ENCODE assay signal across 13 cellular contexts in the genomic region with DNA sequence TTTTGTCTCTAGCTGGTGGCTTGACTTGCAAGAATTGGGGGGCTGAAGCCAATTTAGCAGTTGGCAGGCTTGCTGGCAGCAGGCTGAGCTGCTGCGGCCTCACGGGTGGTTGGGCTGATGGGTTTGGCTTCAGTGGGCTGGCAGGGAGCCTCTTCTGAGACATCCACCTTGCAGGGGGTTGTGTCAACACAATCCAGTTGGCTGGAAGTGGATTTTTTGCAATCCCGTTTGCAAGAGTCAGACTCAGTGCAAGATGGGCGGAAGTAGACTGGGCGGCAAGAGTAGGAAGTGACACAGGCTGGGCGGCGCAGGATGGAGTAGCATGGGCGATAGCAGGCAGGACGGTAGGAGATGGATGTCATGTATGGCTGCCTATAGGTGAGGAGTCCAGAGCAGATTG. TPM values are rescaled to one million over a fixed set of nuclear protein-coding genes. Genes with fewer than 3 reads are reported as not detected.
DNase-seq lines count a peak whose midpoint lies in the region; ATAC-seq, FAIRE-seq and TF ChIP-seq lines count a peak whose summit lies in the region.
"Had no signal": no experiment of that assay in that cellular context is flagged by ENCODE, and none has a peak within 500 bp of the region (broad histone marks: within the 10 kb centered on the region; RNA-seq: fewer than 3 reads in every experiment).

No MANE protein-coding gene starts in this region.

- H3K9me3 ChIP-seq in right atrium auricular region (no peaks in the 10 kb centered on the region), left lung (no peaks in the 10 kb centered on the region), upper lobe of right lung (no peaks in the 10 kb centered on the region)
- H3K9me3 ChIP-seq: suprapubic skin had no signal

- H3K9me3 Mint-ChIP-seq in activated CD4-positive, alpha-beta memory T cell treated with anti-CD3 and anti-CD28 coated beads, Interleukin-2, amount 10 ng/mL, durations not matched to agents 7 days and 5 days: no peaks in the 10 kb centered on the region

- H3K36me3 ChIP-seq in right atrium auricular region (no peaks in the 10 kb centered on the region), left lung (no peaks in the 10 kb centered on the region), upper lobe of right lung (no peaks in the 10 kb centered on the region)
- H3K36me3 ChIP-seq: suprapubic skin had no signal

- ATAC-seq in Right ventricle myocardium superior (ENCODE audit: poor library complexity) (no peak), left lung (peak; percentile 24), upper lobe of right lung (peak; percentile 60)
- ATAC-seq: PC-3 had no signal

- no peak overlapping the region for H3K27ac ChIP-seq in right atrium auricular region
- H3K27ac ChIP-seq in left lung: peak overlapping the region in 1 of 2 donors; percentile 84
- peak overlapping the region; percentile 24 for H3K27ac ChIP-seq in upper lobe of right lung

- POLR2A ChIA-PET in activated CD4-positive, alpha-beta memory T cell treated with anti-CD3 and anti-CD28 coated beads, Interleukin-2, amount 10 ng/mL, durations not matched to agents 7 days and 5 days (lab: Charles Lee): interaction anchor here (1.6 to 1.9 kb wide), 3 partner anchors 33 to 660 kb away, joined by 5 to 13 read pairs (median 5); a partner anchor contains a TSS

- H3K4me3 ChIP-seq in right atrium auricular region: no peak overlapping the region
- H3K4me3 ChIP-seq in left lung: peak overlapping the region in 1 of 2 donors; percentile 11
- H3K4me3 ChIP-seq in upper lobe of right lung: no peak overlapping the region
- no peak overlapping the region for H3K4me3 ChIP-seq in lower leg skin (ENCODE audit: low read depth, poor library complexity, severe bottlenecking)
- H3K4me3 ChIP-seq: suprapubic skin had no signal

- H3K4me3 Mint-ChIP-seq in activated CD4-positive, alpha-beta memory T cell treated with anti-CD3 and anti-CD28 coated beads, Interleukin-2, amount 10 ng/mL, durations not matched to agents 7 days and 5 days: no peak overlapping the region

- no peak for TF ChIP-seq POLR2A in lower leg skin (IDR thresholded peaks at IDR 0.05)

- TF ChIP-seq CTCF in right atrium auricular region (IDR thresholded peaks at IDR 0.05) (no peak), left lung (IDR thresholded peaks at IDR 0.05) (no peak), upper lobe of right lung (IDR thresholded peaks at IDR 0.05) (no peak), lower leg skin (IDR thresholded peaks at IDR 0.05) (no peak)

- peaks cover 4% of the 10 kb centered on the region for H3K27me3 Mint-ChIP-seq in activated CD4-positive, alpha-beta memory T cell treated with anti-CD3 and anti-CD28 coated beads, Interleukin-2, amount 10 ng/mL, durations not matched to agents 7 days and 5 days

- CTCF ChIA-PET in activated CD4-positive, alpha-beta memory T cell treated with anti-CD3 and anti-CD28 coated beads, Interleukin-2, amount 10 ng/mL, durations not matched to agents 7 days and 5 days (lab: Charles Lee): interaction anchor here (0.7 to 2.5 kb wide), 2 partner anchors 15 to 355 kb away, joined by 3 to 21 read pairs; no protein-coding TSS in a partner anchor

- no peak for FAIRE-seq in frontal cortex (lab: Jason Lieb, UNC)
- FAIRE-seq: H1 had no signal

- no peaks in the 10 kb centered on the region for H3K36me3 Mint-ChIP-seq in activated CD4-positive, alpha-beta memory T cell treated with anti-CD3 and anti-CD28 coated beads, Interleukin-2, amount 10 ng/mL, durations not matched to agents 7 days and 5 days (ENCODE audit: low read depth)

- DNase-seq in Right ventricle myocardium superior (peak; percentile 58), right atrium auricular region (ENCODE audit: low spot score) (no peak), left lung (peak; percentile 56 to 88), upper lobe of right lung (peak; percentile 65), NAMALWA (ENCODE audit: low spot score) (no peak), frontal cortex (ENCODE audit: low spot score in 2 of 2) (no peak), lower leg skin (ENCODE audit: low spot score in 2 of 2) (no peak)
- DNase-seq in activated CD4-positive, alpha-beta memory T cell treated with anti-CD3 and anti-CD28 coated beads, Interleukin-2, amount 10 ng/mL, durations not matched to agents 7 days and 5 days: no peak
- DNase-seq: mesendoderm, PC-3 had no signal

- H3K27me3 ChIP-seq in right atrium auricular region (no peaks in the 10 kb centered on the region), left lung (peaks cover 0 to 21% of the 10 kb centered on the region in 2 donors), upper lobe of right lung (no peaks in the 10 kb centered on the region)

- peaks cover 44% of the 10 kb centered on the region for H3K4me1 Mint-ChIP-seq in activated CD4-positive, alpha-beta memory T cell treated with anti-CD3 and anti-CD28 coated beads, Interleukin-2, amount 10 ng/mL, durations not matched to agents 7 days and 5 days

- H3K4me1 ChIP-seq in right atrium auricular region (no peaks in the 10 kb centered on the region), left lung (peaks cover 0 to 19% of the 10 kb centered on the region in 2 donors), upper lobe of right lung (peaks cover 3% of the 10 kb centered on the region)

- peak overlapping the region; percentile 92 for H3K27ac Mint-ChIP-seq in activated CD4-positive, alpha-beta memory T cell treated with anti-CD3 and anti-CD28 coated beads, Interleukin-2, amount 10 ng/mL, durations not matched to agents 7 days and 5 days

- intact Hi-C loops in Right ventricle myocardium superior (cut with DNase I) (no loop called here), left lung (cut with DNase I) (no loop called here), upper lobe of right lung (cut with DNase I) (no loop called here), lower leg skin (cut with DNase I; ENCODE audit: low total_unique reads) (no loop called here)

- WGBS in lower leg skin, 2 donors: 61 to 70% methylated on average over 9 of the region's 9 CpGs

RNA-seq across cellular contexts. Expression of a gene that starts 1.5 kb away (rescaled TPM):
- not detected for total RNA-seq in Right ventricle myocardium superior
- total RNA-seq in right atrium auricular region: not detected
- total RNA-seq in activated CD4-positive, alpha-beta memory T cell treated with anti-CD3 and anti-CD28 coated beads, Interleukin-2, amount 10 ng/mL, durations not matched to agents 7 days and 5 days: under 1 TPM in 1 of 2 experiments, not detected in 1; 0.13 TPM
- total RNA-seq in left lung: not detected
- not detected for total RNA-seq in upper lobe of right lung
- total RNA-seq in frontal cortex: not detected
- total RNA-seq in lower leg skin: 1 to 10 TPM in 1 of 4 donors, not detected in 3; 5.9 TPM
- total RNA-seq: aorta, H1, PC-3 had no signal

RNA-seq across cellular contexts. Expression of a gene that starts 5.0 kb away (rescaled TPM):
- total RNA-seq in Right ventricle myocardium superior (not detected), right atrium auricular region (not detected), left lung (not detected), upper lobe of right lung (not detected), frontal cortex (not detected), lower leg skin (1 to 10 TPM in 1 of 4 donors, not detected in 3; 2.5 TPM)
- not detected for total RNA-seq in activated CD4-positive, alpha-beta memory T cell treated with anti-CD3 and anti-CD28 coated beads, Interleukin-2, amount 10 ng/mL, durations not matched to agents 7 days and 5 days
- total RNA-seq: aorta, H1, PC-3 had no signal

RNA-seq across cellular contexts. Expression of a gene that starts 7.9 kb away (rescaled TPM):
- total RNA-seq in Right ventricle myocardium superior: not detected
- total RNA-seq in right atrium auricular region: not detected
- not detected for total RNA-seq in activated CD4-positive, alpha-beta memory T cell treated with anti-CD3 and anti-CD28 coated beads, Interleukin-2, amount 10 ng/mL, durations not matched to agents 7 days and 5 days
- not detected for total RNA-seq in left lung
- not detected for total RNA-seq in upper lobe of right lung
- not detected for total RNA-seq in frontal cortex
- 10 to 100 TPM in 1 of 4 donors, 1 to 10 TPM in 1, not detected in 2; 1.3 to 38.6 TPM for total RNA-seq in lower leg skin
- total RNA-seq: aorta, H1, PC-3 had no signal

RNA-seq across cellular contexts. Expression of a gene that starts 32.1 kb away (rescaled TPM):
- total RNA-seq in Right ventricle myocardium superior (not detected), right atrium auricular region (not detected), left lung (not detected), upper lobe of right lung (not detected), frontal cortex (not detected), lower leg skin (10 to 100 TPM in 1 of 4 donors, under 1 TPM in 1, not detected in 2; 0.51 to 17.1 TPM)
- total RNA-seq in activated CD4-positive, alpha-beta memory T cell treated with anti-CD3 and anti-CD28 coated beads, Interleukin-2, amount 10 ng/mL, durations not matched to agents 7 days and 5 days: not detected
- total RNA-seq: aorta, H1, PC-3 had no signal

RNA-seq across cellular contexts. Expression of a gene that starts 42.5 kb away (rescaled TPM):
- total RNA-seq in Right ventricle myocardium superior: not detected
- not detected for total RNA-seq in right atrium auricular region
- not detected for total RNA-seq in activated CD4-positive, alpha-beta memory T cell treated with anti-CD3 and anti-CD28 coated beads, Interleukin-2, amount 10 ng/mL, durations not matched to agents 7 days and 5 days
- total RNA-seq in left lung: not detected
- total RNA-seq in upper lobe of right lung: not detected
- total RNA-seq in frontal cortex: not detected
- total RNA-seq in lower leg skin: under 1 TPM in 2 of 4 donors, not detected in 2; 0.38 to 0.62 TPM
- total RNA-seq: aorta, H1, PC-3 had no signal

Comparison
In these comparisons a context has a peak if more than half of its experiments do, and no peak if none do; other contexts are left out.
1. DNase-seq: peak in Right ventricle myocardium superior (single experiment), left lung (2 of 2) and upper lobe of right lung (single experiment); none in right atrium auricular region (single experiment), activated CD4-positive, alpha-beta memory T cell treated with anti-CD3 and anti-CD28 coated beads, Interleukin-2, amount 10 ng/mL, durations not matched to agents 7 days and 5 days (single experiment), NAMALWA (single experiment), frontal cortex (0 of 2) and lower leg skin (0 of 2).